In the genomic region with DNA sequence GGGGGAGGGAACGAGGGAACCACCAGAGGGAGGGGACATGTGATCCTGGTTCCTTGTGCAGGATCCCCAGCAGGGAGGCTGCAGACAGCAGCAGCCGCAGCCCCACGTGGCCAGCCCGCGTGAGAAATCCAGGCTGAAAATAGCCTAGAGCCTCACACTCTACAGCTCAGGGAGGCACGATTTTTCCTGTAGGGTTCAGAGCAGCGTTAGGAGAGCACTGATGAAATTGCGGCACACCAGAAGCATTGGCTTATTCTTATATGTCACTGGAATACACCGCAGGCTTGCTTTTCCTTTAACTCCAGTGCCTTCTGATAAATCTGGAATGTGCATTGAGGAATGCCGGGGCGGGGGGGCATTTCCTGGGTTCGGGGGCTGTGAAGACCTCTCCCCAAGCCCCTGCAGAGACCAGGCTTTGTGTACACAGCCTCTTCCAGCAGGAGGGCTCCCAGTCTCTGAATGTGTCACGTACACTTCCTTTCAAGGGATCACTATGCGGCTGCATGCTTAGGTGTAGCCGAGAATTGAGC, we compare ENCODE assay signal across 8 cellular contexts.
DNase-seq lines count a peak whose midpoint lies in the region; ATAC-seq, FAIRE-seq and TF ChIP-seq lines count a peak whose summit lies in the region.

No MANE protein-coding gene starts in this region.

- H3K27ac ChIP-seq in RWPE2 (ENCODE audit: poor library complexity, severe bottlenecking) (no peak overlapping the region), pancreas (no peak overlapping the region), RWPE1 (no peak overlapping the region)

- FAIRE-seq in pancreas (lab: Jason Lieb, UNC), result no peak

- CTCF ChIA-PET in RWPE1 (lab: Yijun Ruan, JAX), result no interaction called here

- DNase-seq in EH (ENCODE audit: low read depth), result peak; percentile 87
- no peak for DNase-seq in RWPE2 (ENCODE audit: low spot score)
- peak; percentile 66 to 94 (median 86) for DNase-seq in head of caudate nucleus
- DNase-seq in pancreas, result peak in 1 of 6 donors; percentile 15
- no peak for DNase-seq in RWPE1 (ENCODE audit: low spot score)
- DNase-seq in T-helper 2 cell treated with Interferon-gamma antibody and Interleukin-4, amounts not matched to agents 5 μg/mL and 100 μg/mL, for 36 hours (ENCODE audit: low spot score), result no peak
- no peak for DNase-seq in natural killer cell

- WGBS in pancreas, 2 donors, result 3 to 5% methylated on average over 15 of the region's 15 CpGs

- H3K4me3 Mint-ChIP-seq in T-helper 2 cell treated with Interferon-gamma antibody and Interleukin-4, amounts not matched to agents 5 μg/mL and 100 μg/mL, for 36 hours, result no peak overlapping the region
- no peak overlapping the region for H3K4me3 Mint-ChIP-seq in natural killer cell

- peaks cover 3% of the 10 kb centered on the region for H3K4me1 Mint-ChIP-seq in T-helper 2 cell treated with Interferon-gamma antibody and Interleukin-4, amounts not matched to agents 5 μg/mL and 100 μg/mL, for 36 hours (ENCODE audit: low read depth)
- H3K4me1 Mint-ChIP-seq in natural killer cell, result peaks cover 12 to 14% of the 10 kb centered on the region in 2 donors

- intact Hi-C loops in head of caudate nucleus (cut with DNase I) (no loop called here), pancreas (cut with DNase I) (no loop called here), natural killer cell (cut with micrococcal nuclease) (no loop called here)

- H3K4me1 ChIP-seq in RWPE2 (ENCODE audit: insufficient read depth, poor library complexity, severe bottlenecking) (no peaks in the 10 kb centered on the region), pancreas (no peaks in the 10 kb centered on the region)

- ATAC-seq in RWPE2 (ENCODE audit: low read depth) (0 out of 3 replicates have a peak, but pooled peaks have one; percentile 12), pancreas (peak in 3 of 4 donors; percentile 67 to 80 (median 77)), GM19035 (IDR thresholded peaks at IDR 0.05; ENCODE audit: unreplicated experiment) (no peak), natural killer cell (no peak)

- H3K27me3 Mint-ChIP-seq in T-helper 2 cell treated with Interferon-gamma antibody and Interleukin-4, amounts not matched to agents 5 μg/mL and 100 μg/mL, for 36 hours (ENCODE audit: low read depth), result peaks cover 25% of the 10 kb centered on the region
- H3K27me3 Mint-ChIP-seq in natural killer cell (ENCODE audit: low read depth in 2 of 2), result peaks cover 18 to 23% of the 10 kb centered on the region in 2 donors

- no peak overlapping the region for H3K4me3 ChIP-seq in RWPE2 (ENCODE audit: severe bottlenecking)
- H3K4me3 ChIP-seq in pancreas, result no peak overlapping the region

- H3K27ac Mint-ChIP-seq in T-helper 2 cell treated with Interferon-gamma antibody and Interleukin-4, amounts not matched to agents 5 μg/mL and 100 μg/mL, for 36 hours, result no peak overlapping the region
- no peak overlapping the region for H3K27ac Mint-ChIP-seq in natural killer cell

- H3K27me3 ChIP-seq in RWPE2 (ENCODE audit: insufficient read depth, poor library complexity, severe bottlenecking), result peaks cover 31% of the 10 kb centered on the region
- no peaks in the 10 kb centered on the region for H3K27me3 ChIP-seq in pancreas

- TF ChIP-seq CTCF in RWPE2 (IDR thresholded peaks at IDR 0.05; ENCODE audit: poor library complexity, severe bottlenecking) (no peak), pancreas (IDR thresholded peaks at IDR 0.05) (no peak), RWPE1 (conservative IDR thresholded peaks at IDR 0.05; ENCODE audit: low read depth) (no peak), natural killer cell (IDR thresholded peaks at IDR 0.05) (no peak)

- no peaks in the 10 kb centered on the region for H3K36me3 Mint-ChIP-seq in T-helper 2 cell treated with Interferon-gamma antibody and Interleukin-4, amounts not matched to agents 5 μg/mL and 100 μg/mL, for 36 hours (ENCODE audit: low read depth)
- no peaks in the 10 kb centered on the region for H3K36me3 Mint-ChIP-seq in natural killer cell

- POLR2A ChIA-PET in RWPE1 (lab: Yijun Ruan, JAX; ENCODE audit: low non-redundant PET), result no interaction called here

- H3K36me3 ChIP-seq in RWPE2 (ENCODE audit: low read depth) (no peaks in the 10 kb centered on the region), pancreas (no peaks in the 10 kb centered on the region)

- H3K9me3 Mint-ChIP-seq in T-helper 2 cell treated with Interferon-gamma antibody and Interleukin-4, amounts not matched to agents 5 μg/mL and 100 μg/mL, for 36 hours, result no peaks in the 10 kb centered on the region
- no peaks in the 10 kb centered on the region for H3K9me3 Mint-ChIP-seq in natural killer cell

- H3K9me3 ChIP-seq in RWPE2 (ENCODE audit: severe bottlenecking), result no peaks in the 10 kb centered on the region
- no peaks in the 10 kb centered on the region for H3K9me3 ChIP-seq in pancreas

Comparison
In these comparisons a context has a peak if more than half of its experiments do, and no peak if none do; other contexts are left out.
1. DNase-seq: peak in EH (single experiment) and head of caudate nucleus (42 of 42); none in RWPE2 (single experiment), RWPE1 (single experiment), T-helper 2 cell treated with Interferon-gamma antibody and Interleukin-4, amounts not matched to agents 5 μg/mL and 100 μg/mL, for 36 hours (single experiment) and natural killer cell (single experiment).
2. ATAC-seq: peak in RWPE2 (single experiment) and pancreas (3 of 4); none in GM19035 (single experiment) and natural killer cell (0 of 3).